In genomic region chr7:130914589-130915294, GRCh38 we compare ENCODE assay signal across 9 cellular contexts.
A peak's percentile ranks its signal among the peaks of the same experiment; 100 is the strongest.
DNase-seq lines count a peak whose midpoint lies in the region; ATAC-seq and TF ChIP-seq lines count a peak whose summit lies in the region.
"Had no signal": no experiment of that assay in that cellular context is flagged by ENCODE, and none has a peak within 500 bp of the region (broad histone marks: within the 10 kb centered on the region; RNA-seq: fewer than 3 reads in every experiment).

No MANE protein-coding gene starts in this region.

- DNase-seq in T-helper 1 cell, result no peak
- DNase-seq in T-helper 17 cell, result no peak
- DNase-seq in fibroblast of mammary gland (ENCODE audit: low read depth), result no peak
- DNase-seq in stimulated activated naive B cell treated with anti-CD40 and anti-IgM and Interleukin-4, amounts not matched to agents 10 μg/mL and 1 μg/mL and 100 μg/mL, for 72 hours, result no peak
- no peak for DNase-seq in NOMO-1 treated with dmso at 0.1 percent for 144 hours (lab: John Stamatoyannopoulos, UW; ENCODE audit: unreplicated experiment)
- DNase-seq in SIG-M5 (lab: John Stamatoyannopoulos, UW), result no peak
- no peak for DNase-seq in medulla oblongata (ENCODE audit: extremely low spot score)
- DNase-seq: KG1 had no signal

- H3K27ac Mint-ChIP-seq in T-helper 1 cell treated with Interleukin-12 subunit alpha and Interleukin-12 subunit beta and Interleukin-4 antibody, amounts not matched to agents 30 μg/mL and 1 μg/mL, for 36 hours, result peak overlapping the region; percentile 89
- peak overlapping the region; percentile 94 for H3K27ac Mint-ChIP-seq in T-helper 17 cell
- peak overlapping the region; percentile 93 for H3K27ac Mint-ChIP-seq in stimulated activated naive B cell treated with anti-CD40 and anti-IgM and Interleukin-4, amounts not matched to agents 10 μg/mL and 1 μg/mL and 100 μg/mL, for 72 hours

- H3K9me3 Mint-ChIP-seq in T-helper 1 cell treated with Interleukin-12 subunit alpha and Interleukin-12 subunit beta and Interleukin-4 antibody, amounts not matched to agents 30 μg/mL and 1 μg/mL, for 36 hours, result no peaks in the 10 kb centered on the region
- H3K9me3 Mint-ChIP-seq in stimulated activated naive B cell treated with anti-CD40 and anti-IgM and Interleukin-4, amounts not matched to agents 10 μg/mL and 1 μg/mL and 100 μg/mL, for 72 hours, result no peaks in the 10 kb centered on the region

- no peak for ATAC-seq in T-helper 17 cell
- ATAC-seq in stimulated activated naive B cell treated with anti-CD40 and anti-IgM and Interleukin-4, amounts not matched to agents 10 μg/mL and 1 μg/mL and 100 μg/mL, for 72 hours (replicated peaks), result no peak

- H3K9me3 ChIP-seq in T-helper 17 cell (ENCODE audit: control insufficient read depth, low read length, poor library complexity, severe bottlenecking), result no peaks in the 10 kb centered on the region

- peaks cover 88% of the 10 kb centered on the region for H3K4me1 Mint-ChIP-seq in T-helper 1 cell treated with Interleukin-12 subunit alpha and Interleukin-12 subunit beta and Interleukin-4 antibody, amounts not matched to agents 30 μg/mL and 1 μg/mL, for 36 hours (ENCODE audit: low read depth)
- peaks cover 88% of the 10 kb centered on the region for H3K4me1 Mint-ChIP-seq in T-helper 17 cell
- H3K4me1 Mint-ChIP-seq in stimulated activated naive B cell treated with anti-CD40 and anti-IgM and Interleukin-4, amounts not matched to agents 10 μg/mL and 1 μg/mL and 100 μg/mL, for 72 hours, result peaks cover 58 to 85% of the 10 kb centered on the region in 2 donors

- H3K4me3 ChIP-seq in fibroblast of mammary gland (ENCODE audit: control insufficient read depth, low read depth, low read length), result peak overlapping the region; percentile 46

- H3K36me3 Mint-ChIP-seq in T-helper 1 cell treated with Interleukin-12 subunit alpha and Interleukin-12 subunit beta and Interleukin-4 antibody, amounts not matched to agents 30 μg/mL and 1 μg/mL, for 36 hours (ENCODE audit: low read depth), result peaks cover 47% of the 10 kb centered on the region
- peaks cover 10% of the 10 kb centered on the region for H3K36me3 Mint-ChIP-seq in T-helper 17 cell (ENCODE audit: low read depth)
- H3K36me3 Mint-ChIP-seq in stimulated activated naive B cell treated with anti-CD40 and anti-IgM and Interleukin-4, amounts not matched to agents 10 μg/mL and 1 μg/mL and 100 μg/mL, for 72 hours, result peaks cover 18 to 61% of the 10 kb centered on the region in 2 donors

- H3K4me3 Mint-ChIP-seq in T-helper 1 cell treated with Interleukin-12 subunit alpha and Interleukin-12 subunit beta and Interleukin-4 antibody, amounts not matched to agents 30 μg/mL and 1 μg/mL, for 36 hours, result peak overlapping the region; percentile 9
- peak overlapping the region; percentile 86 for H3K4me3 Mint-ChIP-seq in T-helper 17 cell
- peak overlapping the region in 1 of 2 donors; percentile 26 for H3K4me3 Mint-ChIP-seq in stimulated activated naive B cell treated with anti-CD40 and anti-IgM and Interleukin-4, amounts not matched to agents 10 μg/mL and 1 μg/mL and 100 μg/mL, for 72 hours

- H3K27me3 Mint-ChIP-seq in T-helper 1 cell treated with Interleukin-12 subunit alpha and Interleukin-12 subunit beta and Interleukin-4 antibody, amounts not matched to agents 30 μg/mL and 1 μg/mL, for 36 hours (ENCODE audit: low read depth), result no peaks in the 10 kb centered on the region
- H3K27me3 Mint-ChIP-seq in T-helper 17 cell, result no peaks in the 10 kb centered on the region
- H3K27me3 Mint-ChIP-seq in stimulated activated naive B cell treated with anti-CD40 and anti-IgM and Interleukin-4, amounts not matched to agents 10 μg/mL and 1 μg/mL and 100 μg/mL, for 72 hours, result no peaks in the 10 kb centered on the region

- TF ChIP-seq CTCF in fibroblast of mammary gland (conservative IDR thresholded peaks at IDR 0.05; ENCODE audit: control insufficient read depth, insufficient read depth, low read depth, low read length), result no peak
